ENCODE assay signal across 9 cellular contexts in the genomic region with DNA sequence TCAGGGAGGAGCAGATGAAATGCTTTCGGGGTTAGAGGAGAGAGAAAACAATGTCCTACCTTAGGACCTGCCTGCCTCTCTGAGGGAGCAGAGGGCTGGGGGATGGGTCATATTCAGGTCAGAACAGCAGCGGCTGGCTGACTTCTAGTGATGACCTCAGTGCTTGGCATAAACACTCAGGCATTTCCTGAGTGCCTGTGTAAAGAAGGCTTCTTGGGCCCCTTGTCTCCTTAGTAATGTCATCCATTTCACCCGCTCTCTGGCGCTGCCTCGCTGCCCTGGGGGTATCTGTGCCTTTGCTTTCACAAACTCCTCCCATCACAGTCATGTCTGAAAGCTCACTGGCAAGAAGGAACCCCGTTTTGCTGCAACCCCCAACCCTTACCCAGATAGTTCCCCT.
DNase-seq lines count a peak whose midpoint lies in the region; ATAC-seq and TF ChIP-seq lines count a peak whose summit lies in the region.
"Had no signal": no experiment of that assay in that cellular context is flagged by ENCODE, and none has a peak within 500 bp of the region (broad histone marks: within the 10 kb centered on the region; RNA-seq: fewer than 3 reads in every experiment).

No MANE protein-coding gene starts in this region.

- peaks cover 13% of the 10 kb centered on the region for H3F3A ChIP-seq in PC-9 (ENCODE audit: insufficient read depth, low read depth)

- POLR2A ChIA-PET in PC-9 (lab: Charles Lee; ENCODE audit: unreplicated experiment): interaction anchor here (0.6 to 1.0 kb wide), 3 partner anchors 17 to 109 kb away, joined by 3 to 10 read pairs (median 5); no protein-coding TSS in a partner anchor

- H3K4me3 ChIP-seq in PC-9 (peak overlapping the region; percentile 32; the same call in 1 of the 2 replicates), fibroblast of villous mesenchyme (ENCODE audit: low read depth, low read length) (no peak overlapping the region), rectal smooth muscle tissue (ENCODE audit: low read length) (no peak overlapping the region)

- H4K20me1 ChIP-seq in PC-9 (ENCODE audit: insufficient read depth): no peaks in the 10 kb centered on the region

- no peaks in the 10 kb centered on the region for H3K9me2 ChIP-seq in PC-9 (ENCODE audit: insufficient read depth)

- H2AFZ ChIP-seq in PC-9: peak overlapping the region; percentile 69; the same call in 1 of the 2 replicates

- TF ChIP-seq CTCF in PC-9 (conservative IDR thresholded peaks at IDR 0.05) (no peak), fibroblast of villous mesenchyme (IDR thresholded peaks at IDR 0.05; ENCODE audit: insufficient read depth, low read depth, low read length) (peak; percentile 24)

- no peaks in the 10 kb centered on the region for H3K27me3 ChIP-seq in PC-9 (ENCODE audit: insufficient read depth, low read depth)
- no peaks in the 10 kb centered on the region for H3K27me3 ChIP-seq in rectal smooth muscle tissue (ENCODE audit: control insufficient read depth, insufficient read depth, low read length)

- no peaks in the 10 kb centered on the region for H3K79me2 ChIP-seq in PC-9 (ENCODE audit: low read depth)

- H3K27ac ChIP-seq in PC-9: peak overlapping the region; percentile 78
- H3K27ac ChIP-seq in rectal smooth muscle tissue (ENCODE audit: low read depth, low read length): peak overlapping the region; percentile 35

- H3K9me3 ChIP-seq in ES-I3 (ENCODE audit: control insufficient read depth, insufficient read depth, low read length) (no peaks in the 10 kb centered on the region), PC-9 (ENCODE audit: insufficient read depth, low read depth) (no peaks in the 10 kb centered on the region)

- DNase-seq in PC-9 (peak; percentile 79 to 86), fibroblast of villous mesenchyme (ENCODE audit: low read depth) (peak; percentile 82), SW480 (ENCODE audit: low spot score) (no peak), HUDEP-2 (lab: John Stamatoyannopoulos, UW; ENCODE audit: unreplicated experiment in 76 of 76) (no peak)
- DNase-seq: naive thymus-derived CD4-positive, alpha-beta T cell had no signal

- no peak for ATAC-seq in HG03045 (IDR thresholded peaks at IDR 0.05; ENCODE audit: unreplicated experiment)
- no peak for ATAC-seq in GM19351 (IDR thresholded peaks at IDR 0.05; ENCODE audit: unreplicated experiment)
- ATAC-seq: naive thymus-derived CD4-positive, alpha-beta T cell had no signal

- H3K36me3 ChIP-seq in ES-I3 (ENCODE audit: insufficient read depth, low read length): no peaks in the 10 kb centered on the region
- H3K36me3 ChIP-seq in PC-9 (ENCODE audit: low read depth): no peaks in the 10 kb centered on the region
- H3K36me3 ChIP-seq in rectal smooth muscle tissue (ENCODE audit: control insufficient read depth, insufficient read depth, low read length): no peaks in the 10 kb centered on the region

- CTCF ChIA-PET in PC-9 (lab: Charles Lee): no interaction called here

- intact Hi-C loops in PC-9 (cut with micrococcal nuclease; ENCODE audit: unreplicated experiment): loop anchor here (1.0 kb wide), 3 partner anchors 17 to 82 kb away; no protein-coding TSS in a partner anchor

- peaks cover 21% of the 10 kb centered on the region for H3K4me1 ChIP-seq in ES-I3 (ENCODE audit: insufficient read depth, low read length)
- peaks cover 38% of the 10 kb centered on the region for H3K4me1 ChIP-seq in PC-9 (replicated peaks; ENCODE audit: insufficient read depth)
- H3K4me1 ChIP-seq in rectal smooth muscle tissue (ENCODE audit: control insufficient read depth, insufficient read depth, low read length): peaks cover 9% of the 10 kb centered on the region

- peak overlapping the region; percentile 79 for H3K4me2 ChIP-seq in PC-9

- BruUV-seq in PC-9 (replicated peaks; lab: Mats Ljungman, UMichigan): TSS peak; percentile 36

- H3K9ac ChIP-seq in ES-I3 (ENCODE audit: low read depth, low read length) (peak overlapping the region; percentile 31; the same call in 1 of the 2 replicates), rectal smooth muscle tissue (ENCODE audit: low read length) (no peak overlapping the region)

Comparison
In these comparisons a context has a peak if more than half of its experiments do, and no peak if none do; other contexts are left out.
1. DNase-seq: peak in PC-9 (2 of 2) and fibroblast of villous mesenchyme (single experiment); none in SW480 (single experiment) and HUDEP-2 (0 of 76).